Comparison of ENCODE assay signal across 8 cellular contexts in the genomic region with DNA sequence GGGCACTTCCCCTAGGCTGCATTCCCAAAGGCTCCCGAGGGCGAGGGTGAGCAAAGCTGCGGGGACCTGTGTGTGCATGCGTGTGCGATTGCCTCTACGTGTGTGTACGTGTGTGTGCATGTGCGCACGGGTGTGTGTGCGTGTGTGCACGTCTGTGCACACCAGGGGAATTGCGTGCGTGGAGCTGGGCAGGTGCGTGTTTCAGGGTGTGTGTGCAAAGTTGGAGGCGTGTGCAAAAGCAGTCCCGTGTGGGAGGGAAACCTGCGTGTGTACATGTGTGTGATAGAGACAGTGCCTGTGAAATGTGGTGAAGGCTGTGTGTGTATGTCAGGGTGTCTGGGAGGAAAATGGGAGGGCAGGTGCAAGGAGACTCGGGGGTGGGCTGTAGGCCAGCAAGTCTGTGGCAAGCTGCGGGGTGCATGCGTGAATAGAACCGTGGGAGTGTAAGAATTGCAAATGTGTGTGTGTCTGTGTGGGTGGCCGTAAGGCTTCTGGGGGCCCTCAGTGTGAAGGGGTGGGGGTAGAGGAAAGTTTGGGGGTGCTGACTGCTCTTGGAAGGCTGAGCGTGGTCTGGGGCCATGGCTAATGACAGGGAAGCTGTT. TPM values are rescaled to one million over a fixed set of nuclear protein-coding genes. Genes with fewer than 3 reads are reported as not detected.
DNase-seq lines count a peak whose midpoint lies in the region; ATAC-seq and TF ChIP-seq lines count a peak whose summit lies in the region.

No MANE protein-coding gene starts in this region.

- H3K9me3 ChIP-seq in SJSA1 (replicated peaks): no peaks in the 10 kb centered on the region
- H3K9me3 ChIP-seq in sigmoid colon: no peaks in the 10 kb centered on the region

- TF ChIP-seq CTCF in fibroblast of mammary gland (conservative IDR thresholded peaks at IDR 0.05; ENCODE audit: control insufficient read depth, insufficient read depth, low read depth, low read length) (no peak), sigmoid colon (IDR thresholded peaks at IDR 0.05) (no peak), GM13976 (IDR thresholded peaks at IDR 0.05; ENCODE audit: borderline replicate concordance, control extremely low read depth, extremely low read depth, insufficient read depth, missing control alignments) (no peak)

- H3K4me1 ChIP-seq in SJSA1 (replicated peaks): peaks cover 18% of the 10 kb centered on the region
- H3K4me1 ChIP-seq in sigmoid colon: peaks cover 0 to 27% (median 18%) of the 10 kb centered on the region in 4 donors

- WGBS in sigmoid colon, 2 donors: 22 to 35% methylated on average over 23 of the region's 23 CpGs

- DNase-seq in SJSA1 (ENCODE audit: low read depth in 1 of 2, low spot score in 2 of 2) (no peak), fibroblast of mammary gland (ENCODE audit: low read depth) (no peak), sigmoid colon (no peak), erythroblast (lab: John Stamatoyannopoulos, UW) (no peak), HuH-7 (ENCODE audit: low spot score) (no peak), GM13976 (ENCODE audit: low spot score) (no peak)

- TF ChIP-seq POLR2A in sigmoid colon (IDR thresholded peaks at IDR 0.05) (no peak), erythroblast (IDR thresholded peaks at IDR 0.05; ENCODE audit: low read length) (no peak)

- H3K27me3 ChIP-seq in SJSA1 (replicated peaks): peaks cover 13% of the 10 kb centered on the region
- H3K27me3 ChIP-seq in sigmoid colon: no peaks in the 10 kb centered on the region

- peak overlapping the region; percentile 22 for H3K4me3 ChIP-seq in SJSA1
- H3K4me3 ChIP-seq in fibroblast of mammary gland (ENCODE audit: control insufficient read depth, low read depth, low read length): peak overlapping the region; percentile 35
- peak overlapping the region; percentile 13 to 58 (median 50) for H3K4me3 ChIP-seq in sigmoid colon

- ATAC-seq in GM18858 (IDR thresholded peaks at IDR 0.05; ENCODE audit: unreplicated experiment) (peak; percentile 20), HG03378 (IDR thresholded peaks at IDR 0.05; ENCODE audit: unreplicated experiment) (no peak)

- intact Hi-C loops in sigmoid colon (cut with DNase I): loop anchor here (1.0 to 10.0 kb wide), 3 partner anchors 111 to 224 kb away; a partner anchor contains a TSS

- no peak for TF ChIP-seq EP300 in sigmoid colon (IDR thresholded peaks at IDR 0.05)

- H3K36me3 ChIP-seq in SJSA1: no peaks in the 10 kb centered on the region
- H3K36me3 ChIP-seq in sigmoid colon: no peaks in the 10 kb centered on the region

- H3K27ac ChIP-seq in SJSA1 (no peak overlapping the region), sigmoid colon (no peak overlapping the region)

- in situ Hi-C loops in GM13976 (cut with MboI; ENCODE audit: low sequenced_read_pairs, unreplicated experiment): no loop called here

RNA-seq across cellular contexts. Expression of a gene that starts 0.5 kb away (rescaled TPM):
- total RNA-seq in SJSA1 (2014; rRNA removed; shearing (Covaris generic)): not detected in 2 replicates
- total RNA-seq in sigmoid colon: 1 to 10 TPM in 1 of 4 donors, under 1 TPM in 3; 0.28 to 2.5 (median 0.65) TPM
- under 1 TPM; under 0.01 to 0.46 (median 0.35) TPM for polyA plus RNA-seq in sigmoid colon

RNA-seq across cellular contexts. Expression of a gene that starts 21.7 kb away (rescaled TPM):
- 0.11 TPM in 1 of 2 replicates, not detected in the other for total RNA-seq in SJSA1 (2014; rRNA removed; shearing (Covaris generic))
- 10 to 100 TPM; 10.3 to 42.9 (median 37.0) TPM for total RNA-seq in sigmoid colon
- 10 to 100 TPM in 1 of 3 donors, 1 to 10 TPM in 2; 4.6 to 27.0 (median 8.3) TPM for polyA plus RNA-seq in sigmoid colon

Comparison
In these comparisons a context has a peak if more than half of its experiments do, and no peak if none do; other contexts are left out.
1. RNA of a gene that starts 21.7 kb away (total RNA-seq): 10.3 to 42.9 TPM in sigmoid colon; 0.11 TPM in SJSA1; every median in the first group is over 10 times any median in the second.
2. Peak in every context shown above with its lines, with median percentiles within 50 percentile points of each other: H3K4me3 ChIP-seq.